Comparison of ENCODE assay signal across 2 cellular contexts in genomic region chr12:46617167-46617566, GRCh38.
TF ChIP-seq lines count a peak whose summit lies in the region.

No MANE protein-coding gene starts in this region.

TF ChIP-seq in liver, 16 proteins besides CTCF, POLR2A, EP300 and RAD21:
- TF ChIP-seq EGR1 (IDR thresholded peaks at IDR 0.05; ENCODE audit: low read depth in 2 of 2) (no peak), HNF4A (conservative IDR thresholded peaks at IDR 0.05) (peak in 1 of 2 donors; percentile 42), NR2F2 (IDR thresholded peaks at IDR 0.05) (peak; percentile 70), RXRA (IDR thresholded peaks at IDR 0.05) (peak; percentile 68 to 78), SP1 (IDR thresholded peaks at IDR 0.05) (peak; percentile 24), HNF4G (IDR thresholded peaks at IDR 0.05) (no peak)
- TF ChIP-seq, protein P1, sequence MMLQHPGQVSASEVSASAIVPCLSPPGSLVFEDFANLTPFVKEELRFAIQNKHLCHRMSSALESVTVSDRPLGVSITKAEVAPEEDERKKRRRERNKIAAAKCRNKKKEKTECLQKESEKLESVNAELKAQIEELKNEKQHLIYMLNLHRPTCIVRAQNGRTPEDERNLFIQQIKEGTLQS (IDR thresholded peaks at IDR 0.05), result peak; percentile 25

TF ChIP-seq in HepG2, 621 proteins besides CTCF, POLR2A, EP300 and RAD21:
- no peak for TF ChIP-seq ZNF607 (CRISPR knock-in tag; IDR thresholded peaks at IDR 0.05; ENCODE audit: borderline replicate concordance)
- no peak for TF ChIP-seq JDP2 (CRISPR knock-in tag; IDR thresholded peaks at IDR 0.05; ENCODE audit: borderline replicate concordance)
- no peak for TF ChIP-seq MAFK (conservative IDR thresholded peaks at IDR 0.05 in 1 of 2, IDR thresholded peaks at IDR 0.05 in 1 of 2; ENCODE audit: low read length in 2 of 2)
- no peak for TF ChIP-seq NFE2L1 (CRISPR knock-in tag; IDR thresholded peaks at IDR 0.05; ENCODE audit: borderline replicate concordance)
- TF ChIP-seq ZNF235 (CRISPR knock-in tag; IDR thresholded peaks at IDR 0.05; ENCODE audit: borderline replicate concordance), result no peak
- no peak for TF ChIP-seq PHF20 (CRISPR knock-in tag; IDR thresholded peaks at IDR 0.05)
- no peak for TF ChIP-seq BATF2 (CRISPR knock-in tag; IDR thresholded peaks at IDR 0.05)
